35 cellular contexts compared by ENCODE assay signal in the genomic region with DNA sequence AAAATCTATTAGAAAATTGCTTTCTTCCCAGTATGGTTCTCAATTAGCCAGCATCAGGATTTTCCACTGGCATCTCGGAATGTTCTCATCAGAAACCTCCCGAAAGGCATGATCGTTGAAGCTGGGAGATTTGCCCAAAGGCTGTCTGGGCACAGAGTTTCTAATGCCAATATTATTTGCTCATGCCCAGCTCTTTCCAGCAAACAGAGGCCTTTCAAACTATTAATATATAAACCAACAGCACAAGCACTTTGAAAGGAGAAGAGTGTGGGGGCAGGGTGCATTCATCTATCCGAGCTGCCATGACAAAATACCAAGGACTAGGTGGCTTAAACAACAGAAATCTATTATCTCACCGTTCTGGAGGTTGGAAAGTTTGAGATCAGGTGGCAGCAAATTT.
"Had no signal": no experiment of that assay in that cellular context is flagged by ENCODE, and none has a peak within 500 bp of the region (broad histone marks: within the 10 kb centered on the region; RNA-seq: fewer than 3 reads in every experiment).

No MANE protein-coding gene starts in this region.

- DNase-seq: Karpas-422, Kasumi-1, MG63, MM.1S, MV-4-11, NCI-H1048, NCI-H1092, NCI-H1092 treated with DMSO at 0.1 percent for 48 hours, NCI-H1105, NCI-H1105 treated with DMSO at 0.1 percent for 48 hours, NCI-H1417, NCI-H1417 treated with DMSO at 0.1 percent for 48 hours, NCI-H1436, NCI-H1436 treated with DMSO at 0.1 percent for 48 hours, NCI-H146, NCI-H1694, NCI-H1694 treated with DMSO at 0.1 percent for 48 hours, NCI-H187, NCI-H187 treated with DMSO at 0.1 percent for 48 hours, NCI-H1930, NCI-H2029, NCI-H2029 treated with DMSO at 0.1 percent for 48 hours, NCI-H2081, NCI-H2081 treated with DMSO at 0.1 percent for 48 hours, NCI-H2107, NCI-H2171, NCI-H2171 treated with DMSO at 0.1 percent for 48 hours, NCI-H2227 treated with DMSO at 0.1 percent for 48 hours, NCI-H226, NCI-H345, NCI-H446, NCI-H446 treated with DMSO at 0.1 percent for 48 hours, NCI-H510A, NCI-H510A treated with DMSO at 0.1 percent for 48 hours, NCI-H524 had no signal

- H3K27me3 ChIP-seq: MG63 had no signal

- H3K9me3 ChIP-seq: MG63 had no signal

- H3K4me3 ChIP-seq: MG63 had no signal

- H3K36me3 ChIP-seq: MG63 had no signal
